18 cellular contexts compared by ENCODE assay signal in the genomic region with DNA sequence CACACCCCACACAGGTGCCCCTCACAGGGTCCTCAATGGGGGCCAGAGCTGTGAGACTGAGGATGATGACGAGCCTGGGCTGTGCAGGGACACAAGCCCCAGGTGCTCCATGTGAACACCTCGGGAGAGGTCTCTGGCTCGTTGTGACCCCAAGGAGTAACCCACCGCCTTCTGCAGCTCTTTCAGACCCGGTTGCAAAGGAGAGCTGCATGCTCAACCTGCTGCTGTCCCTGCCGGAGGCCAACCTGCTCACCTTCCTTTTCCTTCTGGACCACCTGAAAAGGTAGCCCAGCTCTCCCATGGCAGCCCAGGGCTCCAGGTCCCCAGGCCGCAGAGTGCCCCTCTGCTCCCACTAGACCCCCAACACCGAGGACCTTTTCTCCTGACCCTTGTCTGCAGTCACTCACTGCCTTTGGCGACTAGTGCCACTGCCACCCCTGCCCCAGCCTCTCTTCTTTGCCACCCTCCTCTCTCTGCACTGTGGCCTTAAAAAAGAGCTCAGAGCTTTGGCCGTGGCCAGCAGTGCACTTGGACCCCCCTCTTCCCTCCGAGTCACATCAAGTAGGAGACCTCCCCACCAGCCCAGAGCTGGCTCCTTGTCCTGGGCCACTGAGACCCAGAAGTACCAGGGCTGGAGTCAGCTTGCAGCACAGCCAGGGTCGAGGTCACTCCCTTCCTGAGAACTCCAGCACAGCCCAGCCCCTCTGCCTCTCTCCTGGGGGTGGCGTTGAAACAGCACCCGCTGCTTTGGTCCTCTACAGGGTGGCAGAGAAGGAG.
DNase-seq lines count a peak whose midpoint lies in the region; ATAC-seq and TF ChIP-seq lines count a peak whose summit lies in the region.
"Had no signal": no experiment of that assay in that cellular context is flagged by ENCODE, and none has a peak within 500 bp of the region (broad histone marks: within the 10 kb centered on the region; RNA-seq: fewer than 3 reads in every experiment).

No MANE protein-coding gene starts in this region.

- peaks cover 0 to 6% of the 10 kb centered on the region in 2 donors for H3K36me3 ChIP-seq in aorta (ENCODE audit: control insufficient read depth in 1 of 2, insufficient read depth in 2 of 2, low read length in 1 of 2)
- H3K36me3 ChIP-seq in psoas muscle (ENCODE audit: insufficient read depth in 1 of 2, low read depth in 1 of 2): no peaks in the 10 kb centered on the region

- no peaks in the 10 kb centered on the region for H3K9me3 Mint-ChIP-seq in activated naive CD8-positive, alpha-beta T cell treated with anti-CD3 and anti-CD28 coated beads for 36 hours
- H3K9me3 Mint-ChIP-seq in activated naive CD8-positive, alpha-beta T cell treated with anti-CD3 and anti-CD28 coated beads, Interleukin-2, amount 50 U/mL, for 24 hours: no peaks in the 10 kb centered on the region
- no peaks in the 10 kb centered on the region for H3K9me3 Mint-ChIP-seq in central memory CD8-positive, alpha-beta T cell
- no peaks in the 10 kb centered on the region for H3K9me3 Mint-ChIP-seq in nephron progenitor cell

- no peaks in the 10 kb centered on the region for H3K36me3 Mint-ChIP-seq in activated naive CD8-positive, alpha-beta T cell treated with anti-CD3 and anti-CD28 coated beads for 36 hours
- H3K36me3 Mint-ChIP-seq in activated naive CD8-positive, alpha-beta T cell treated with anti-CD3 and anti-CD28 coated beads, Interleukin-2, amount 50 U/mL, for 24 hours (ENCODE audit: low read depth): peaks cover 1% of the 10 kb centered on the region
- peaks cover 22% of the 10 kb centered on the region for H3K36me3 Mint-ChIP-seq in central memory CD8-positive, alpha-beta T cell (ENCODE audit: insufficient read depth)
- H3K36me3 Mint-ChIP-seq in nephron progenitor cell (ENCODE audit: low read depth): no peaks in the 10 kb centered on the region

- no peak overlapping the region for H3K4me3 Mint-ChIP-seq in activated naive CD8-positive, alpha-beta T cell treated with anti-CD3 and anti-CD28 coated beads for 36 hours
- H3K4me3 Mint-ChIP-seq in activated naive CD8-positive, alpha-beta T cell treated with anti-CD3 and anti-CD28 coated beads, Interleukin-2, amount 50 U/mL, for 24 hours: no peak overlapping the region
- peak overlapping the region; percentile 29 for H3K4me3 Mint-ChIP-seq in central memory CD8-positive, alpha-beta T cell
- no peak overlapping the region for H3K4me3 Mint-ChIP-seq in nephron progenitor cell

- H3K4me3 ChIP-seq in aorta (ENCODE audit: low read length in 2 of 2): no peak overlapping the region
- H3K4me3 ChIP-seq in psoas muscle: no peak overlapping the region
- H3K4me3 ChIP-seq: GM12878, PC-9 had no signal

- H3K4me1 ChIP-seq in aorta (ENCODE audit: control insufficient read depth in 1 of 2, insufficient read depth in 2 of 2, low read length in 2 of 2): no peaks in the 10 kb centered on the region
- no peaks in the 10 kb centered on the region for H3K4me1 ChIP-seq in psoas muscle

- no peaks in the 10 kb centered on the region for H3K4me1 Mint-ChIP-seq in activated naive CD8-positive, alpha-beta T cell treated with anti-CD3 and anti-CD28 coated beads for 36 hours
- H3K4me1 Mint-ChIP-seq in activated naive CD8-positive, alpha-beta T cell treated with anti-CD3 and anti-CD28 coated beads, Interleukin-2, amount 50 U/mL, for 24 hours: peaks cover 8% of the 10 kb centered on the region
- H3K4me1 Mint-ChIP-seq in central memory CD8-positive, alpha-beta T cell: peaks cover 9% of the 10 kb centered on the region
- H3K4me1 Mint-ChIP-seq in nephron progenitor cell: peaks cover 18% of the 10 kb centered on the region

- no peaks in the 10 kb centered on the region for H3K27me3 Mint-ChIP-seq in activated naive CD8-positive, alpha-beta T cell treated with anti-CD3 and anti-CD28 coated beads for 36 hours
- no peaks in the 10 kb centered on the region for H3K27me3 Mint-ChIP-seq in activated naive CD8-positive, alpha-beta T cell treated with anti-CD3 and anti-CD28 coated beads, Interleukin-2, amount 50 U/mL, for 24 hours
- no peaks in the 10 kb centered on the region for H3K27me3 Mint-ChIP-seq in central memory CD8-positive, alpha-beta T cell
- H3K27me3 Mint-ChIP-seq in nephron progenitor cell (ENCODE audit: low read depth, poor library complexity): no peaks in the 10 kb centered on the region

- 81 to 85% methylated on average over 13 to 14 of the region's 14 CpGs for WGBS in aorta, 2 donors
- 86 to 90% (median 89%) methylated on average over 13 to 14 of the region's 14 CpGs for WGBS in psoas muscle, 3 donors

- H3K27ac Mint-ChIP-seq in activated naive CD8-positive, alpha-beta T cell treated with anti-CD3 and anti-CD28 coated beads for 36 hours: peak overlapping the region; percentile 1
- no peak overlapping the region for H3K27ac Mint-ChIP-seq in activated naive CD8-positive, alpha-beta T cell treated with anti-CD3 and anti-CD28 coated beads, Interleukin-2, amount 50 U/mL, for 24 hours
- H3K27ac Mint-ChIP-seq in central memory CD8-positive, alpha-beta T cell (ENCODE audit: low read depth): peak overlapping the region; percentile 67
- peak overlapping the region; percentile 88 for H3K27ac Mint-ChIP-seq in nephron progenitor cell

- intact Hi-C loops in aorta (cut with DNase I) (no loop called here), psoas muscle (cut with DNase I) (no loop called here)

- H3K27me3 ChIP-seq in aorta (ENCODE audit: control insufficient read depth in 1 of 2, insufficient read depth in 2 of 2, low read length in 1 of 2) (no peaks in the 10 kb centered on the region), psoas muscle (ENCODE audit: insufficient read depth in 3 of 3, low read length in 2 of 3) (no peaks in the 10 kb centered on the region)

- H3K27ac ChIP-seq in aorta (ENCODE audit: low read depth in 1 of 2, low read length in 2 of 2) (no peak overlapping the region), psoas muscle (no peak overlapping the region)
- H3K27ac ChIP-seq: PC-9 had no signal

- no peak for DNase-seq in activated naive CD8-positive, alpha-beta T cell treated with anti-CD3 and anti-CD28 coated beads for 36 hours
- DNase-seq in activated naive CD8-positive, alpha-beta T cell treated with anti-CD3 and anti-CD28 coated beads, Interleukin-2, amount 50 U/mL, for 24 hours: no peak
- DNase-seq in central memory CD8-positive, alpha-beta T cell (ENCODE audit: low spot score in 2 of 2): no peak
- DNase-seq in nephron progenitor cell (no peak), aorta (peak; percentile 32 to 70), psoas muscle (no peak)
- DNase-seq: C1 segment of cervical spinal cord, DMS 273 treated with DMSO at 0.1 percent for 48 hours, GDM1, KG1, NCI-H1436 treated with DMSO at 0.1 percent for 48 hours, NCI-H2029 treated with DMSO at 0.1 percent for 48 hours, NCI-H510A, NCI-H82, PC-9 had no signal

- ATAC-seq in activated naive CD8-positive, alpha-beta T cell treated with anti-CD3 and anti-CD28 coated beads, Interleukin-2, amount 50 U/mL, for 24 hours: no peak
- ATAC-seq in central memory CD8-positive, alpha-beta T cell (replicated peaks; ENCODE audit: extremely low read depth, poor library complexity, severe bottlenecking): no peak
- ATAC-seq in aorta (ENCODE audit: low FRiP score) (no peak), HG03378 (IDR thresholded peaks at IDR 0.05; ENCODE audit: unreplicated experiment) (no peak), HG03135 (IDR thresholded peaks at IDR 0.05; ENCODE audit: unreplicated experiment) (no peak), psoas muscle (no peak)
- ATAC-seq: GM12878 had no signal

- TF ChIP-seq CTCF in nephron progenitor cell (IDR thresholded peaks at IDR 0.05) (no peak), psoas muscle (IDR thresholded peaks at IDR 0.05) (no peak)

- H3K9me3 ChIP-seq in aorta (ENCODE audit: control insufficient read depth, low read length) (no peaks in the 10 kb centered on the region), psoas muscle (no peaks in the 10 kb centered on the region)

Comparison
In these comparisons a context has a peak if more than half of its experiments do, and no peak if none do; other contexts are left out.
1. DNase-seq: peak in aorta (2 of 2); none in activated naive CD8-positive, alpha-beta T cell treated with anti-CD3 and anti-CD28 coated beads for 36 hours (single experiment), activated naive CD8-positive, alpha-beta T cell treated with anti-CD3 and anti-CD28 coated beads, Interleukin-2, amount 50 U/mL, for 24 hours (single experiment), central memory CD8-positive, alpha-beta T cell (0 of 2), nephron progenitor cell (single experiment) and psoas muscle (0 of 2).